Comparison of ENCODE assay signal across 10 cellular contexts in the genomic region with DNA sequence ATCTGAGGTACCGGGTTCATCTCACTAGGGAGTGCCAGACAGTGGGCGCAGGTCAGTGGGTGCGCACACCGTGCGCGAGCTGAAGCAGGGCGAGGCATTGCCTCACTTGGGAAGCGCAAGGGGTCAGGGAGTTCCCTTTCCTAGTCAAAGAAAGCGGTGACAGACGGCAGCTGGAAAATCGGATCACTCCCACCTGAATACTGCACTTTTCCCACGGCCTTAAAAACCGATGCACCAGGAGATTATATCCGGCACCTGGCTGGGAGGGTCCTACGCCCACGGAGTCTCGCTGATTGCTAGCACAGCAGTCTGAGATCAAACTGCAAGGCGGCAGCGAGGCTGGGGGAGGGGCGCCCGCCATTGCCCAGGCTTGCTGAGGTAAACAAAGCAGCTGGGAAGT. TPM values are rescaled to one million over a fixed set of nuclear protein-coding genes. Genes with fewer than 3 reads are reported as not detected.
"Had no signal": no experiment of that assay in that cellular context is flagged by ENCODE, and none has a peak within 500 bp of the region (broad histone marks: within the 10 kb centered on the region; RNA-seq: fewer than 3 reads in every experiment).

No MANE protein-coding gene starts in this region.

RNA-seq across cellular contexts. Expression of gene OR52B2, which starts 26.4 kb away (rescaled TPM):
- total RNA-seq: activated CD8-positive, alpha-beta T cell treated with anti-CD3 and anti-CD28 coated beads, Interleukin-2, amount 10 ng/mL, durations not matched to agents 7 days and 5 days; activated T-helper 1 cell treated with anti-CD3 and anti-CD28 coated beads, Interleukin-12 subunit alpha, Interleukin-12 subunit beta, Interleukin-2, Interleukin-4 antibody, amounts not matched to agents 30 ng/mL and 10 ng/mL and 1 ng/mL, durations not matched to agents 14 hours and 24 hours and 36 hours; esophagus squamous epithelium; gastroesophageal sphincter; heart left ventricle; left ventricle myocardium superior; occipital lobe had no signal
- polyA plus RNA-seq: heart left ventricle, mammary epithelial cell had no signal

RNA-seq across cellular contexts. Expression of gene OR56B4, which starts 36.3 kb away (rescaled TPM):
- total RNA-seq: activated CD8-positive, alpha-beta T cell treated with anti-CD3 and anti-CD28 coated beads, Interleukin-2, amount 10 ng/mL, durations not matched to agents 7 days and 5 days; activated T-helper 1 cell treated with anti-CD3 and anti-CD28 coated beads, Interleukin-12 subunit alpha, Interleukin-12 subunit beta, Interleukin-2, Interleukin-4 antibody, amounts not matched to agents 30 ng/mL and 10 ng/mL and 1 ng/mL, durations not matched to agents 14 hours and 24 hours and 36 hours; esophagus squamous epithelium; gastroesophageal sphincter; heart left ventricle; left ventricle myocardium superior; mammary epithelial cell; natural killer cell treated with Interleukin-12 subunit alpha and Interleukin-12 subunit beta and Interleukin-15 and Interleukin-18, amount 100 ng/mL, for 72 hours; occipital lobe; right lobe of liver had no signal
- polyA plus RNA-seq: heart left ventricle, mammary epithelial cell had no signal

RNA-seq across cellular contexts. Expression of gene OR52W1, which starts 55.3 kb away (rescaled TPM):
- total RNA-seq: activated CD8-positive, alpha-beta T cell treated with anti-CD3 and anti-CD28 coated beads, Interleukin-2, amount 10 ng/mL, durations not matched to agents 7 days and 5 days; activated T-helper 1 cell treated with anti-CD3 and anti-CD28 coated beads, Interleukin-12 subunit alpha, Interleukin-12 subunit beta, Interleukin-2, Interleukin-4 antibody, amounts not matched to agents 30 ng/mL and 10 ng/mL and 1 ng/mL, durations not matched to agents 14 hours and 24 hours and 36 hours; esophagus squamous epithelium; gastroesophageal sphincter; heart left ventricle; left ventricle myocardium superior; mammary epithelial cell; natural killer cell treated with Interleukin-12 subunit alpha and Interleukin-12 subunit beta and Interleukin-15 and Interleukin-18, amount 100 ng/mL, for 72 hours; occipital lobe; right lobe of liver had no signal
- polyA plus RNA-seq: heart left ventricle, mammary epithelial cell had no signal
